7 cellular contexts compared by ENCODE assay signal in genomic region chr2:86522711-86523110, GRCh38.
"Had no signal": no experiment of that assay in that cellular context is flagged by ENCODE, and none has a peak within 500 bp of the region (broad histone marks: within the 10 kb centered on the region; RNA-seq: fewer than 3 reads in every experiment).

No MANE protein-coding gene starts in this region.

- H3K27me3 Mint-ChIP-seq: IgD-negative memory B cell had no signal

- DNase-seq: IMR-90, KBM-7, KG1 had no signal

- H3K4me3 ChIP-seq: K562 had no signal

- FAIRE-seq: HepG2, K562 had no signal

- H3K4me1 Mint-ChIP-seq: IgD-negative memory B cell had no signal

- H3K27ac ChIP-seq: HL-60 had no signal

- ATAC-seq: HepG2, K562 had no signal

- H3K4me3 Mint-ChIP-seq: IgD-negative memory B cell had no signal

- H3K27ac Mint-ChIP-seq: IgD-negative memory B cell had no signal
